8 cellular contexts compared by ENCODE assay signal in genomic region chr17:58577696-58578095, GRCh38.
A peak's percentile ranks its signal among the peaks of the same experiment; 100 is the strongest.
DNase-seq lines count a peak whose midpoint lies in the region; FAIRE-seq and TF ChIP-seq lines count a peak whose summit lies in the region.

No MANE protein-coding gene starts in this region.

- H3K36me3 ChIP-seq in A673 (ENCODE audit: insufficient read depth, low read length, poor library complexity, severe bottlenecking) (no peaks in the 10 kb centered on the region), neural cell (ENCODE audit: insufficient read depth, low read length) (no peaks in the 10 kb centered on the region), suprapubic skin (no peaks in the 10 kb centered on the region)

- 7% methylated on average over 7 of the region's 7 CpGs for WGBS in suprapubic skin

- CTCF ChIA-PET in A673 (lab: Charles Lee): interaction anchor here (0.9 kb wide), 1 partner anchor 438 kb away, joined by 3 read pairs; no protein-coding TSS in a partner anchor

- H3K4me2 ChIP-seq in neural cell (ENCODE audit: low read length): no peak overlapping the region

- no peaks in the 10 kb centered on the region for H3K9me2 ChIP-seq in neural cell (ENCODE audit: insufficient read depth, low read length)

- no peak overlapping the region for H3K9ac ChIP-seq in neural cell (ENCODE audit: low read length)

- no peaks in the 10 kb centered on the region for H3F3A ChIP-seq in neural cell (ENCODE audit: insufficient read depth, low read length, poor library complexity, severe bottlenecking)

- no peak for TF ChIP-seq RAD21 in neural cell (conservative IDR thresholded peaks at IDR 0.05)

- no peak overlapping the region for H3K4me3 ChIP-seq in A673 (ENCODE audit: low read depth, low read length, poor library complexity, severe bottlenecking)
- H3K4me3 ChIP-seq in neural cell (ENCODE audit: low read length): no peak overlapping the region
- H3K4me3 ChIP-seq in suprapubic skin: no peak overlapping the region

- H3K27me3 ChIP-seq in A673 (replicated peaks; ENCODE audit: insufficient read depth, low read depth, low read length, poor library complexity) (no peaks in the 10 kb centered on the region), neural cell (ENCODE audit: insufficient read depth, low read depth, low read length) (no peaks in the 10 kb centered on the region), suprapubic skin (no peaks in the 10 kb centered on the region)

- no peaks in the 10 kb centered on the region for H4K20me1 ChIP-seq in neural cell (ENCODE audit: insufficient read depth)

- no peak overlapping the region for H2AFZ ChIP-seq in neural cell (ENCODE audit: low read depth, low read length)

- TF ChIP-seq CTCF in A673 (conservative IDR thresholded peaks at IDR 0.05; ENCODE audit: low read depth, low read length): peak; percentile 79
- peak; percentile 37 for TF ChIP-seq CTCF in neural cell (IDR thresholded peaks at IDR 0.05; ENCODE audit: poor library complexity, severe bottlenecking)
- TF ChIP-seq CTCF in suprapubic skin (IDR thresholded peaks at IDR 0.05): peak; percentile 32 to 62

- TF ChIP-seq EP300 in neural cell (conservative IDR thresholded peaks at IDR 0.05; ENCODE audit: poor library complexity, severe bottlenecking): no peak
- TF ChIP-seq EP300 in suprapubic skin (IDR thresholded peaks at IDR 0.05): no peak

- DNase-seq in A673 (ENCODE audit: low spot score) (peak; percentile 75), GM18507 (ENCODE audit: extremely low spot score, insufficient read length, low read depth) (no peak), NCI-H748 (lab: John Stamatoyannopoulos, UW; ENCODE audit: unreplicated experiment) (peak; percentile 67), erythroblast (lab: John Stamatoyannopoulos, UW) (peak; percentile 67 to 79), suprapubic skin (ENCODE audit: low spot score in 2 of 2) (peak; percentile 68 to 80), OCI-M2 (lab: John Stamatoyannopoulos, UW; ENCODE audit: unreplicated experiment) (no peak)
- DNase-seq in activated CD8-positive, alpha-beta memory T cell treated with anti-CD3 and anti-CD28 coated beads, Interleukin-2, amount 50 U/mL, for 4 hours: peak; percentile 54

- no peak for TF ChIP-seq POLR2A in erythroblast (IDR thresholded peaks at IDR 0.05; ENCODE audit: low read length)
- no peak for TF ChIP-seq POLR2A in suprapubic skin (IDR thresholded peaks at IDR 0.05)

- no TSS peak for BruUV-seq in A673 (replicated peaks; lab: Mats Ljungman, UMichigan)

- H3K27ac ChIP-seq in A673 (ENCODE audit: low read depth, low read length, poor library complexity, severe bottlenecking) (no peak overlapping the region), neural cell (ENCODE audit: low read length) (no peak overlapping the region), suprapubic skin (peak overlapping the region; percentile 19)

- FAIRE-seq in GM18507 (lab: Jason Lieb, UNC): peak; percentile 75

- H3K9me3 ChIP-seq in A673 (ENCODE audit: low read depth, low read length, poor library complexity, severe bottlenecking) (no peaks in the 10 kb centered on the region), neural cell (ENCODE audit: low read length) (no peaks in the 10 kb centered on the region), suprapubic skin (no peaks in the 10 kb centered on the region)

- H3K4me1 ChIP-seq in A673 (ENCODE audit: insufficient read depth, low read length, poor library complexity, severe bottlenecking) (no peaks in the 10 kb centered on the region), suprapubic skin (peaks cover 26% of the 10 kb centered on the region)

- intact Hi-C loops in A673 (cut with micrococcal nuclease; ENCODE audit: unreplicated experiment): loop anchor here (10.0 kb wide), 1 partner anchor 987 kb away; the partner anchor contains the start of gene DHX40

- POLR2A ChIA-PET in A673 (lab: Charles Lee; ENCODE audit: low non-redundant PET): no interaction called here

- no peaks in the 10 kb centered on the region for H3K79me2 ChIP-seq in neural cell (replicated peaks; ENCODE audit: insufficient read depth, low read length)

TF ChIP-seq in neural cell, 6 proteins besides CTCF, POLR2A, EP300 and RAD21:
- TF ChIP-seq TAF1 (IDR thresholded peaks at IDR 0.05; ENCODE audit: low read depth) (no peak), SMC3 (conservative IDR thresholded peaks at IDR 0.05; ENCODE audit: poor library complexity) (no peak), POLR2AphosphoS5 (IDR thresholded peaks at IDR 0.05) (no peak), EZH2 (IDR thresholded peaks at IDR 0.05; ENCODE audit: borderline replicate concordance, insufficient read depth, low read length, poor library complexity, severe bottlenecking) (no peak), REST (IDR thresholded peaks at IDR 0.05; ENCODE audit: borderline replicate concordance) (no peak), MXI1 (conservative IDR thresholded peaks at IDR 0.05; ENCODE audit: poor library complexity, severe bottlenecking) (no peak)

Comparison
In these comparisons a context has a peak if more than half of its experiments do, and no peak if none do; other contexts are left out.
1. DNase-seq: peak in A673 (single experiment), NCI-H748 (single experiment), activated CD8-positive, alpha-beta memory T cell treated with anti-CD3 and anti-CD28 coated beads, Interleukin-2, amount 50 U/mL, for 4 hours (single experiment), erythroblast (2 of 2) and suprapubic skin (2 of 2); none in GM18507 (single experiment) and OCI-M2 (single experiment).
2. Peak in every context shown above with its lines, with median percentiles within 50 percentile points of each other: CTCF ChIP-seq.